18 cellular contexts compared by ENCODE assay signal in genomic region chr6:36916159-36916558, GRCh38. TPM values are rescaled to one million over a fixed set of nuclear protein-coding genes. Genes with fewer than 3 reads are reported as not detected.
A peak's percentile ranks its signal among the peaks of the same experiment; 100 is the strongest.
DNase-seq lines count a peak whose midpoint lies in the region; ATAC-seq and TF ChIP-seq lines count a peak whose summit lies in the region.
"Had no signal": no experiment of that assay in that cellular context is flagged by ENCODE, and none has a peak within 500 bp of the region (broad histone marks: within the 10 kb centered on the region; RNA-seq: fewer than 3 reads in every experiment).

No MANE protein-coding gene starts in this region.

- H2BK15ac ChIP-seq in IMR-90 (ENCODE audit: low read depth, low read length): no peak overlapping the region

- H3K36me3 ChIP-seq in IMR-90 (ENCODE audit: control insufficient read depth, insufficient read depth, low read length) (peaks cover 28% of the 10 kb centered on the region), suprapubic skin (peaks cover 45% of the 10 kb centered on the region), mucosa of descending colon (ENCODE audit: low read depth) (no peaks in the 10 kb centered on the region)
- H3K36me3 ChIP-seq: colonic mucosa had no signal

- WGBS in IMR-90 (ENCODE audit: extremely low coverage in 2 of 2, insufficient read length in 1 of 2), 2 experiments: 88% methylated on average over 1 of the region's 2 CpGs; no CpG with 5 or more reads in 1 of the 2 experiments
- 84% methylated on average over 2 of the region's 2 CpGs for WGBS in suprapubic skin

- H3K4me1 Mint-ChIP-seq in T-helper 2 cell treated with Interferon-gamma antibody and Interleukin-4, amounts not matched to agents 5 μg/mL and 100 μg/mL, for 36 hours (ENCODE audit: low read depth): peaks cover 48% of the 10 kb centered on the region
- H3K4me1 Mint-ChIP-seq: neural crest cell had no signal

- no peak overlapping the region for H2BK5ac ChIP-seq in IMR-90 (ENCODE audit: low read depth, low read length, poor library complexity, severe bottlenecking)

- in situ Hi-C loops in IMR-90 (cut with MboI; ENCODE audit: low sequenced_read_pairs): no loop called here

- H3K4me1 ChIP-seq in IMR-90 (ENCODE audit: control insufficient read depth, insufficient read depth, low read length): peaks cover 39% of the 10 kb centered on the region
- peaks cover 50% of the 10 kb centered on the region for H3K4me1 ChIP-seq in suprapubic skin
- peaks cover 17% of the 10 kb centered on the region for H3K4me1 ChIP-seq in mucosa of descending colon (ENCODE audit: low read depth)

- H2BK20ac ChIP-seq in IMR-90 (ENCODE audit: low read depth, low read length): no peak overlapping the region; the same call in 1 of the 2 replicates

- no peak for TF ChIP-seq RAD21 in IMR-90 (IDR thresholded peaks at IDR 0.05; ENCODE audit: low read length)

- no TSS peak for BruUV-seq in IMR-90 (replicated peaks; lab: Mats Ljungman, UMichigan)

- CTCF ChIA-PET in IMR-90 (lab: Yijun Ruan, JAX): no interaction called here

- H3K9me3 ChIP-seq in IMR-90 (ENCODE audit: control insufficient read depth, insufficient read depth, low read length): no peaks in the 10 kb centered on the region
- H3K9me3 ChIP-seq in suprapubic skin: no peaks in the 10 kb centered on the region
- H3K9me3 ChIP-seq in mucosa of descending colon: no peaks in the 10 kb centered on the region
- H3K9me3 ChIP-seq: colonic mucosa, gastrocnemius medialis had no signal

- no peak overlapping the region for H3K14ac ChIP-seq in IMR-90 (replicated peaks; ENCODE audit: low read depth, low read length)

- H3K9me1 ChIP-seq in IMR-90 (ENCODE audit: insufficient read depth, low read length): peaks cover 27% of the 10 kb centered on the region

- no peak overlapping the region for H4K5ac ChIP-seq in IMR-90 (ENCODE audit: low read depth, low read length)

- POLR2A ChIA-PET in IMR-90 (lab: Charles Lee; ENCODE audit: unreplicated experiment): no interaction called here

- TF ChIP-seq POLR2A in IMR-90 (IDR thresholded peaks at IDR 0.05; ENCODE audit: low read depth, low read length): no peak
- no peak for TF ChIP-seq POLR2A in suprapubic skin (IDR thresholded peaks at IDR 0.05)

- no peak overlapping the region for H3K23ac ChIP-seq in IMR-90 (ENCODE audit: low read depth, low read length)

- H3K4me3 Mint-ChIP-seq in T-helper 2 cell treated with Interferon-gamma antibody and Interleukin-4, amounts not matched to agents 5 μg/mL and 100 μg/mL, for 36 hours: no peak overlapping the region
- H3K4me3 Mint-ChIP-seq: activated CD4-positive, alpha-beta memory T cell treated with anti-CD3 and anti-CD28 coated beads, Interleukin-2, amount 10 ng/mL, durations not matched to agents 7 days and 5 days; neural crest cell had no signal

- peaks cover 57% of the 10 kb centered on the region for H3K36me3 Mint-ChIP-seq in T-helper 2 cell treated with Interferon-gamma antibody and Interleukin-4, amounts not matched to agents 5 μg/mL and 100 μg/mL, for 36 hours (ENCODE audit: low read depth)

- H3K27me3 ChIP-seq in IMR-90 (ENCODE audit: control insufficient read depth, insufficient read depth, low read length) (no peaks in the 10 kb centered on the region), suprapubic skin (no peaks in the 10 kb centered on the region)
- H3K27me3 ChIP-seq: colonic mucosa, gastrocnemius medialis had no signal

- no peak overlapping the region for H3K4me2 ChIP-seq in IMR-90 (ENCODE audit: low read depth, low read length)

- no peak overlapping the region for H2AK5ac ChIP-seq in IMR-90 (ENCODE audit: low read depth, low read length)

- no peak overlapping the region for H2BK120ac ChIP-seq in IMR-90 (ENCODE audit: low read depth, low read length)

- dilution Hi-C loops in IMR-90 (cut with HindIII; ENCODE audit: low sequenced_read_pairs, unreplicated experiment): no loop called here

- no peaks in the 10 kb centered on the region for H3K27me3 Mint-ChIP-seq in T-helper 2 cell treated with Interferon-gamma antibody and Interleukin-4, amounts not matched to agents 5 μg/mL and 100 μg/mL, for 36 hours (ENCODE audit: low read depth)
- H3K27me3 Mint-ChIP-seq: activated CD4-positive, alpha-beta memory T cell treated with anti-CD3 and anti-CD28 coated beads, Interleukin-2, amount 10 ng/mL, durations not matched to agents 7 days and 5 days had no signal

- DNase-seq in T-helper 2 cell treated with Interferon-gamma antibody and Interleukin-4, amounts not matched to agents 5 μg/mL and 100 μg/mL, for 36 hours (ENCODE audit: low spot score): no peak
- no peak for DNase-seq in T-helper 2 cell
- DNase-seq in IMR-90: peak; percentile 36
- peak; percentile 29 for DNase-seq in fibroblast of mammary gland (ENCODE audit: low read depth)
- no peak for DNase-seq in suprapubic skin (ENCODE audit: low spot score in 2 of 2)
- no peak for DNase-seq in middle frontal gyrus (ENCODE audit: extremely low spot score, low spot score)
- DNase-seq in mucosa of descending colon: no peak
- DNase-seq: activated CD4-positive, alpha-beta memory T cell treated with anti-CD3 and anti-CD28 coated beads, Interleukin-2, amount 10 ng/mL, durations not matched to agents 7 days and 5 days; anterior cingulate cortex; colonic mucosa; gastrocnemius medialis; KBM-7; NCI-H1092; stimulated activated CD4-positive, alpha-beta T cell treated with anti-CD3 and anti-CD28 coated beads, Interleukin-2, amount 100 ng/mL, for 24 hours had no signal

- peaks cover 0 to 25% of the 10 kb centered on the region in 2 experiments; a peak in 2 of 4 replicates for H3K79me1 ChIP-seq in IMR-90 (ENCODE audit: low read depth in 1 of 2, low read length in 2 of 2)

- no peak overlapping the region for H4K91ac ChIP-seq in IMR-90 (ENCODE audit: insufficient read depth, low read depth, low read length)

- H3K27ac ChIP-seq in IMR-90 (ENCODE audit: insufficient read depth, low read length) (no peak overlapping the region), suprapubic skin (peak overlapping the region; percentile 12)
- H3K27ac ChIP-seq: colonic mucosa had no signal

- no peak for TF ChIP-seq EP300 in suprapubic skin (IDR thresholded peaks at IDR 0.05)

- H3K56ac ChIP-seq in IMR-90 (ENCODE audit: extremely low read depth, insufficient read depth, low read length): no peak overlapping the region

- peaks cover 21% of the 10 kb centered on the region for H4K20me1 ChIP-seq in IMR-90 (ENCODE audit: insufficient read depth, low read length)

- no peak overlapping the region for H3K4ac ChIP-seq in IMR-90 (ENCODE audit: low read depth, low read length)

- H3K4me3 ChIP-seq in IMR-90 (ENCODE audit: insufficient read depth, low read depth, low read length) (no peak overlapping the region), fibroblast of mammary gland (ENCODE audit: control insufficient read depth, low read depth, low read length) (no peak overlapping the region), suprapubic skin (no peak overlapping the region), mucosa of descending colon (no peak overlapping the region)
- H3K4me3 ChIP-seq: colonic mucosa, gastrocnemius medialis had no signal

- H2AFZ ChIP-seq in IMR-90 (replicated peaks; ENCODE audit: low read length, poor library complexity): no peak overlapping the region

- peak overlapping the region; percentile 32 for H3K27ac Mint-ChIP-seq in T-helper 2 cell treated with Interferon-gamma antibody and Interleukin-4, amounts not matched to agents 5 μg/mL and 100 μg/mL, for 36 hours
- H3K27ac Mint-ChIP-seq: activated CD4-positive, alpha-beta memory T cell treated with anti-CD3 and anti-CD28 coated beads, Interleukin-2, amount 10 ng/mL, durations not matched to agents 7 days and 5 days had no signal

- intact Hi-C loops in IMR-90 (cut with micrococcal nuclease) (no loop called here), mucosa of descending colon (cut with DNase I, micrococcal nuclease) (no loop called here)

- H4K8ac ChIP-seq in IMR-90 (ENCODE audit: low read depth in 2 of 2, low read length in 2 of 2): no peak overlapping the region

- H2AK9ac ChIP-seq in IMR-90 (replicated peaks; ENCODE audit: low read depth, low read length, poor library complexity): no peak overlapping the region

- TF ChIP-seq CTCF in IMR-90 (conservative IDR thresholded peaks at IDR 0.05; ENCODE audit: low read depth, low read length) (no peak), fibroblast of mammary gland (conservative IDR thresholded peaks at IDR 0.05; ENCODE audit: control insufficient read depth, insufficient read depth, low read depth, low read length) (no peak), suprapubic skin (IDR thresholded peaks at IDR 0.05) (no peak), mucosa of descending colon (IDR thresholded peaks at IDR 0.05) (no peak)

- no peaks in the 10 kb centered on the region for H3K9me3 Mint-ChIP-seq in T-helper 2 cell treated with Interferon-gamma antibody and Interleukin-4, amounts not matched to agents 5 μg/mL and 100 μg/mL, for 36 hours
- H3K9me3 Mint-ChIP-seq: activated CD4-positive, alpha-beta memory T cell treated with anti-CD3 and anti-CD28 coated beads, Interleukin-2, amount 10 ng/mL, durations not matched to agents 7 days and 5 days; neural crest cell had no signal

- ATAC-seq in IMR-90 (ENCODE audit: low read depth): no peak
- no peak for ATAC-seq in GM18498 (IDR thresholded peaks at IDR 0.05; ENCODE audit: unreplicated experiment)
- no peak for ATAC-seq in mucosa of descending colon
- ATAC-seq: gastrocnemius medialis had no signal

- H3K9ac ChIP-seq in IMR-90 (ENCODE audit: low read depth, low read length): no peak overlapping the region

- H3K18ac ChIP-seq in IMR-90 (ENCODE audit: low read depth, low read length): no peak overlapping the region

TF ChIP-seq in IMR-90, 13 proteins besides CTCF, POLR2A, EP300 and RAD21 (continues in another document):
- TF ChIP-seq SMC3 (IDR thresholded peaks at IDR 0.05; ENCODE audit: low read depth, low read length): no peak

RNA-seq across cellular contexts. Expression of gene C6orf89, which starts 30.4 kb away (rescaled TPM):
- 39.2 and 52.3 TPM in 2 replicates for total RNA-seq in IMR-90 (2012; rRNA removed)
- 26.8 and 30.8 TPM in 2 replicates for polyA plus RNA-seq in IMR-90 (2012; rRNA removed)
- polyA plus RNA-seq in IMR-90 (2012; cell fraction: cytosol; rRNA removed): 11.4 and 11.6 TPM in 2 replicates
- polyA plus RNA-seq in IMR-90 (2012; cell fraction: nucleus; rRNA removed; ENCODE audit: low replicate concordance): 11.0 and 26.3 TPM in 2 replicates
- total RNA-seq in suprapubic skin: 10 to 100 TPM; 29.8 to 42.1 (median 37.9) TPM
- 10 to 100 TPM; 53.9 to 66.6 (median 56.0) TPM for total RNA-seq in mucosa of descending colon

RNA-seq across cellular contexts. Expression of gene PI16, which starts 38.4 kb away (rescaled TPM):
- under 0.01 TPM in 1 of 2 replicates, not detected in the other for total RNA-seq in IMR-90 (2012; rRNA removed)
- 0.20 and 0.21 TPM in 2 replicates for polyA plus RNA-seq in IMR-90 (2012; rRNA removed)
- 0.13 and 0.53 TPM in 2 replicates for polyA plus RNA-seq in IMR-90 (2012; cell fraction: cytosol; rRNA removed)
- 0.28 and 0.29 TPM in 2 replicates for polyA plus RNA-seq in IMR-90 (2012; cell fraction: nucleus; rRNA removed; ENCODE audit: low replicate concordance)
- 10 to 100 TPM in 1 of 4 donors, 1 to 10 TPM in 3; 2.8 to 17.2 (median 3.9) TPM for total RNA-seq in suprapubic skin
- 1 to 10 TPM in 2 of 3 donors, under 1 TPM in 1; 0.46 to 6.1 (median 3.9) TPM for total RNA-seq in mucosa of descending colon
- total RNA-seq: endothelial cell of umbilical vein, lung microvascular endothelial cell, neural crest cell had no signal

RNA-seq across cellular contexts. Expression of gene PPIL1, which starts 41.6 kb away (rescaled TPM):
- total RNA-seq in IMR-90 (2012; rRNA removed) (50.5 and 58.4 TPM in 2 replicates), suprapubic skin (10 to 100 TPM in 1 of 4 donors, 1 to 10 TPM in 3; 4.1 to 16.6 (median 7.7) TPM), mucosa of descending colon (10 to 100 TPM in 2 of 3 donors, 1 to 10 TPM in 1; 7.2 to 14.2 (median 10.5) TPM)
- polyA plus RNA-seq in IMR-90 (2012; rRNA removed): 25.9 and 28.4 TPM in 2 replicates
- polyA plus RNA-seq in IMR-90 (2012; cell fraction: cytosol; rRNA removed): 14.4 and 17.5 TPM in 2 replicates
- polyA plus RNA-seq in IMR-90 (2012; cell fraction: nucleus; rRNA removed; ENCODE audit: low replicate concordance): 2.7 and 7.9 TPM in 2 replicates

Comparison
In these comparisons a context has a peak if more than half of its experiments do, and no peak if none do; other contexts are left out.
1. DNase-seq: peak in IMR-90 (single experiment) and fibroblast of mammary gland (single experiment); none in T-helper 2 cell treated with Interferon-gamma antibody and Interleukin-4, amounts not matched to agents 5 μg/mL and 100 μg/mL, for 36 hours (single experiment), T-helper 2 cell (0 of 5), suprapubic skin (0 of 2), middle frontal gyrus (single experiment) and mucosa of descending colon (0 of 3).